1 cellular context compared by ENCODE assay signal in genomic region chr17:77319211-77320031, GRCh38.
TF ChIP-seq lines count a peak whose summit lies in the region.

No MANE protein-coding gene starts in this region.

TF ChIP-seq in K562, 482 proteins besides CTCF, POLR2A, EP300 and RAD21 (continued from another document and continues in another):
- TF ChIP-seq FOXP4 (CRISPR knock-in tag; IDR thresholded peaks at IDR 0.05; ENCODE audit: borderline replicate concordance) (no peak), ZFP30 (CRISPR knock-in tag; IDR thresholded peaks at IDR 0.05; ENCODE audit: borderline replicate concordance) (no peak), PKNOX1 (IDR thresholded peaks at IDR 0.05) (peak; percentile 75), MIER1 (IDR thresholded peaks at IDR 0.05; ENCODE audit: low read depth) (no peak), CXXC5 (CRISPR knock-in tag; IDR thresholded peaks at IDR 0.05) (no peak; the same call in 1 of the 2 replicates), ETV1 (tag; conservative IDR thresholded peaks at IDR 0.05; ENCODE audit: low read depth) (no peak; the same call in 1 of the 2 replicates), YBX1 (IDR thresholded peaks at IDR 0.05) (no peak), ZC3H4 (CRISPR knock-in tag; IDR thresholded peaks at IDR 0.05; ENCODE audit: borderline replicate concordance) (no peak), RREB1 (CRISPR knock-in tag; IDR thresholded peaks at IDR 0.05) (no peak), PTBP1 (IDR thresholded peaks at IDR 0.05; ENCODE audit: low read depth, low read length) (no peak), ERF (CRISPR knock-in tag; IDR thresholded peaks at IDR 0.05) (no peak), PRMT5 (CRISPR knock-in tag; IDR thresholded peaks at IDR 0.05) (no peak), ZFP91 (CRISPR knock-in tag; IDR thresholded peaks at IDR 0.05) (no peak), CHCHD3 (CRISPR knock-in tag; IDR thresholded peaks at IDR 0.05) (no peak), TEAD2 (tag; IDR thresholded peaks at IDR 0.05) (no peak), NRF1 (conservative IDR thresholded peaks at IDR 0.05 in 1 of 2, IDR thresholded peaks at IDR 0.05 in 1 of 2) (peak; percentile 82 to 85), ZNF75A (CRISPR knock-in tag; IDR thresholded peaks at IDR 0.05) (no peak), ZNF224 (CRISPR knock-in tag; IDR thresholded peaks at IDR 0.05) (no peak), MCM3 (IDR thresholded peaks at IDR 0.05) (no peak), RFX5 (IDR thresholded peaks at IDR 0.05; ENCODE audit: low read depth, low read length) (peak; percentile 77), CCNT2 (IDR thresholded peaks at IDR 0.05; ENCODE audit: borderline replicate concordance, extremely low read depth, insufficient read length, low read depth, low read length) (no peak), HBP1 (CRISPR knock-in tag; IDR thresholded peaks at IDR 0.05) (no peak), ZNF717 (CRISPR knock-in tag; IDR thresholded peaks at IDR 0.05) (no peak), PRPF4 (IDR thresholded peaks at IDR 0.05; ENCODE audit: insufficient read depth, low read depth, low read length, poor library complexity, severe bottlenecking) (no peak), KDM2B (CRISPR knock-in tag; IDR thresholded peaks at IDR 0.05) (no peak), NR0B1 (IDR thresholded peaks at IDR 0.05; ENCODE audit: partially characterized antibody) (no peak), MXD1 (CRISPR knock-in tag; IDR thresholded peaks at IDR 0.05; ENCODE audit: borderline replicate concordance, poor library complexity, severe bottlenecking) (no peak), ZZZ3 (IDR thresholded peaks at IDR 0.05) (no peak), ZNF121 (CRISPR knock-in tag; conservative IDR thresholded peaks at IDR 0.05) (no peak), DACH1 (IDR thresholded peaks at IDR 0.05; ENCODE audit: partially characterized antibody) (no peak), ZNF76 (CRISPR knock-in tag; IDR thresholded peaks at IDR 0.05; ENCODE audit: borderline replicate concordance) (no peak), FIP1L1 (IDR thresholded peaks at IDR 0.05; ENCODE audit: low read depth, low read length, poor library complexity, severe bottlenecking) (no peak), CEBPZ (IDR thresholded peaks at IDR 0.05; ENCODE audit: borderline replicate concordance, low read depth, low read length) (no peak), CTBP1 (IDR thresholded peaks at IDR 0.05; ENCODE audit: borderline replicate concordance) (peak; percentile 82; the same call in 1 of the 2 replicates), PTRF (tag; IDR thresholded peaks at IDR 0.05) (no peak), TGIF2 (CRISPR knock-in tag; IDR thresholded peaks at IDR 0.05) (no peak), MLLT1 (IDR thresholded peaks at IDR 0.05) (no peak), GABPB2 (CRISPR knock-in tag; conservative IDR thresholded peaks at IDR 0.05) (no peak), ZBTB49 (CRISPR knock-in tag; IDR thresholded peaks at IDR 0.05; ENCODE audit: borderline replicate concordance) (no peak), NCOR1 (IDR thresholded peaks at IDR 0.05) (no peak)
